In the genomic region with DNA sequence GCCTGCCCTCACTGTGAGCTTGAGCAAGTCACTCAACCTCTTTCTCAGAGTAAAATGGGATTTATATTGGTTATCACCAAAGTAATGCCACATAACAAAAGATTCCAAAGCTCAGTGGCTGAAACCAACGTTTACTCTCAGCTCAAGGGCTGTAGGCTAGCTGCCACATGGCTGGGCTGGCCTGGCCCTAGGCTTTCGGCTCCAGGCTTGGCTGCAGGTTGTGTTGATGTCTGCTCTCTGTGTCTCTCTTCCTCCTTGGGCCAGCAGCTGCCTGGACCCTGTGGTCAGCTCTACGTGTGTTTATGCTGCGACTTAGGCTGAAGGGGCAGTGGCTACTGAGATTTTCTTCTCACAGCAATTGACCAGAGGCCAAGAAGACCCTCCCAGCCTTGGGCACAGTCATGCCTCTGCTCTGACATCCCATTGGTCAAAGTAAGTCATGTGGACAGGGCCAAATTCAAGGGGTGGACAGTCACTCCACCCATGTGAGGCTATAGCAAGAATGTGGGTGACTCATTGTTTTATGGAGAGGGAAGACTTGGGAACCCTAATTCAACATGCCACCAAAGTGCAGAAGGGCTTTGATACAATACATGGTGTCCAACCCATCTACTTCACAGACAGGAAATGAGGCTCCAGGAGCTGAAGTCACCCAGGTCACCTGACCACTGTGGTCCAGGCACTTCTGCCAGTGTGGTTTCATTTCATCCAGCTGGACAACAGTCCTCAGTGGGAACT, we compare ENCODE assay signal across 15 cellular contexts.
DNase-seq lines count a peak whose midpoint lies in the region; ATAC-seq and TF ChIP-seq lines count a peak whose summit lies in the region.
"Had no signal": no experiment of that assay in that cellular context is flagged by ENCODE, and none has a peak within 500 bp of the region (broad histone marks: within the 10 kb centered on the region; RNA-seq: fewer than 3 reads in every experiment).

No MANE protein-coding gene starts in this region.

- 63 to 64% methylated on average over 4 of the region's 4 CpGs for WGBS in heart right ventricle, 2 donors

- peak in 1 of 8 donors; percentile 6 for ATAC-seq in heart right ventricle
- ATAC-seq in Right ventricle myocardium superior (ENCODE audit: poor library complexity), result no peak
- ATAC-seq in upper lobe of right lung, result no peak
- no peak for ATAC-seq in GM19035 (IDR thresholded peaks at IDR 0.05; ENCODE audit: unreplicated experiment)
- ATAC-seq in HG02938 (IDR thresholded peaks at IDR 0.05; ENCODE audit: unreplicated experiment), result no peak

- intact Hi-C loops in heart right ventricle (cut with DNase I) (loop anchor here in 1 of 10 donors (5.0 kb wide), 1 partner anchor 40 kb away; no protein-coding TSS in a partner anchor), Right ventricle myocardium superior (cut with DNase I) (no loop called here), upper lobe of right lung (cut with DNase I) (no loop called here)

- H3K27me3 ChIP-seq in heart right ventricle (no peaks in the 10 kb centered on the region), upper lobe of right lung (no peaks in the 10 kb centered on the region)
- H3K27me3 ChIP-seq: thyroid gland had no signal

- TF ChIP-seq CTCF in heart right ventricle (IDR thresholded peaks at IDR 0.05) (no peak), upper lobe of right lung (IDR thresholded peaks at IDR 0.05) (no peak)

- DNase-seq in heart right ventricle, result no peak
- no peak for DNase-seq in Right ventricle myocardium superior
- DNase-seq in SW480 (ENCODE audit: low spot score), result peak; percentile 76
- DNase-seq in glomerular endothelial cell (ENCODE audit: extremely low read depth, low read depth, low spot score), result peak; percentile 10
- peak; percentile 16 for DNase-seq in upper lobe of right lung
- DNase-seq in stimulated activated CD4-positive, alpha-beta T cell treated with anti-CD3 and anti-CD28 coated beads, Interleukin-15, amount 100 ng/mL, for 24 hours, result no peak
- DNase-seq: activated CD4-positive, alpha-beta T cell treated with anti-CD3 and anti-CD28 coated beads for 4 hours; activated naive CD4-positive, alpha-beta T cell treated with Interleukin-2 at 50 U/mL for 16 hours; CD4-positive, alpha-beta memory T cell; NCI-H1105 treated with DMSO at 0.1 percent for 48 hours; T1000 had no signal

- H3K9me3 ChIP-seq in heart right ventricle (peaks cover 0 to 6% (median 0%) of the 10 kb centered on the region in 11 donors), upper lobe of right lung (no peaks in the 10 kb centered on the region)
- H3K9me3 ChIP-seq: thyroid gland had no signal

- H3K4me3 ChIP-seq in heart right ventricle (no peak overlapping the region), upper lobe of right lung (no peak overlapping the region)
- H3K4me3 ChIP-seq: dorsolateral prefrontal cortex, thyroid gland had no signal

- H3K27ac ChIP-seq in heart right ventricle (peak overlapping the region in 8 of 10 donors; percentile 25 to 72 (median 42)), upper lobe of right lung (no peak overlapping the region)

- H3K36me3 ChIP-seq in heart right ventricle, result no peaks in the 10 kb centered on the region
- H3K36me3 ChIP-seq in upper lobe of right lung, result no peaks in the 10 kb centered on the region
- H3K36me3 ChIP-seq: thyroid gland had no signal

- peaks cover 13 to 95% (median 63%) of the 10 kb centered on the region in 9 donors for H3K4me1 ChIP-seq in heart right ventricle
- peaks cover 12% of the 10 kb centered on the region for H3K4me1 ChIP-seq in upper lobe of right lung

Comparison
In these comparisons a context has a peak if more than half of its experiments do, and no peak if none do; other contexts are left out.
1. DNase-seq: peak in SW480 (single experiment), glomerular endothelial cell (single experiment) and upper lobe of right lung (single experiment); none in heart right ventricle (0 of 2), Right ventricle myocardium superior (single experiment) and stimulated activated CD4-positive, alpha-beta T cell treated with anti-CD3 and anti-CD28 coated beads, Interleukin-15, amount 100 ng/mL, for 24 hours (single experiment).